Comparison of ENCODE assay signal across 9 cellular contexts in genomic region chr12:11839093-11839641, GRCh38.
DNase-seq lines count a peak whose midpoint lies in the region; ATAC-seq, FAIRE-seq and TF ChIP-seq lines count a peak whose summit lies in the region.
"Had no signal": no experiment of that assay in that cellular context is flagged by ENCODE, and none has a peak within 500 bp of the region (broad histone marks: within the 10 kb centered on the region; RNA-seq: fewer than 3 reads in every experiment).

No MANE protein-coding gene starts in this region.

- TF ChIP-seq CTCF in Calu3 (IDR thresholded peaks at IDR 0.05; ENCODE audit: unreplicated experiment) (no peak), bronchial epithelial cell (IDR thresholded peaks at IDR 0.05; ENCODE audit: insufficient read depth, low read length, severe bottlenecking) (no peak), GM10248 (IDR thresholded peaks at IDR 0.05; ENCODE audit: control extremely low read depth, extremely low read depth, low read depth, missing control alignments) (no peak)
- no peak for TF ChIP-seq CTCF in activated CD8-positive, alpha-beta T cell treated with anti-CD3 and anti-CD28 coated beads for 36 hours (IDR thresholded peaks at IDR 0.05)

- H3K27ac Mint-ChIP-seq in Calu3 (ENCODE audit: unreplicated experiment) = peak overlapping the region; percentile 94
- H3K27ac Mint-ChIP-seq in activated CD8-positive, alpha-beta T cell treated with anti-CD3 and anti-CD28 coated beads for 36 hours = no peak overlapping the region

- H3K9me3 Mint-ChIP-seq in Calu3 (ENCODE audit: low read depth, unreplicated experiment) = peaks cover 2% of the 10 kb centered on the region
- H3K9me3 Mint-ChIP-seq in activated CD8-positive, alpha-beta T cell treated with anti-CD3 and anti-CD28 coated beads for 36 hours = no peaks in the 10 kb centered on the region

- FAIRE-seq in bronchial epithelial cell (lab: Jason Lieb, UNC) = no peak
- FAIRE-seq: endometrium had no signal

- H3K27me3 ChIP-seq in bronchial epithelial cell (ENCODE audit: control insufficient read depth, insufficient read depth, low read length) = no peaks in the 10 kb centered on the region

- CTCF ChIA-PET in Calu3 (lab: Charles Lee) = interaction anchor here (0.8 kb wide), 1 partner anchor 93 kb away, joined by 3 read pairs; no protein-coding TSS in a partner anchor
- CTCF ChIA-PET in GM10248 (lab: Yijun Ruan, JAX) = no interaction called here
- CTCF ChIA-PET in activated CD8-positive, alpha-beta T cell treated with anti-CD3 and anti-CD28 coated beads for 36 hours (lab: Charles Lee) = no interaction called here

- intact Hi-C loops in Calu3 (cut with micrococcal nuclease; ENCODE audit: unreplicated experiment) = loop anchor here (2.0 to 10.0 kb wide), 3 partner anchors 44 to 196 kb away; no protein-coding TSS in a partner anchor
- intact Hi-C loops in activated CD8-positive, alpha-beta T cell treated with anti-CD3 and anti-CD28 coated beads for 36 hours (cut with micrococcal nuclease) = loop anchor here (5.0 kb wide), 1 partner anchor 173 kb away; no protein-coding TSS in a partner anchor

- DNase-seq in Calu3 (peak; percentile 84), NCI-H2107 (lab: John Stamatoyannopoulos, UW) (peak; percentile 33), bronchial epithelial cell (ENCODE audit: low read depth) (peak; percentile 64), mucosa of gallbladder (ENCODE audit: low spot score) (peak; percentile 89), GM10248 (ENCODE audit: extremely low spot score) (no peak), NCI-H1930 (lab: John Stamatoyannopoulos, UW) (no peak), NCI-H748 (lab: John Stamatoyannopoulos, UW; ENCODE audit: unreplicated experiment) (no peak)
- DNase-seq in activated CD8-positive, alpha-beta T cell treated with anti-CD3 and anti-CD28 coated beads for 36 hours = no peak

- H3K27me3 Mint-ChIP-seq in Calu3 (ENCODE audit: unreplicated experiment) = no peaks in the 10 kb centered on the region
- no peaks in the 10 kb centered on the region for H3K27me3 Mint-ChIP-seq in activated CD8-positive, alpha-beta T cell treated with anti-CD3 and anti-CD28 coated beads for 36 hours

- POLR2A ChIA-PET in GM10248 (lab: Yijun Ruan, JAX) = no interaction called here
- POLR2A ChIA-PET in activated CD8-positive, alpha-beta T cell treated with anti-CD3 and anti-CD28 coated beads for 36 hours (lab: Charles Lee) = no interaction called here

- peak overlapping the region; percentile 41 for H3K4me3 Mint-ChIP-seq in Calu3 (ENCODE audit: low read depth, unreplicated experiment)
- no peak overlapping the region for H3K4me3 Mint-ChIP-seq in activated CD8-positive, alpha-beta T cell treated with anti-CD3 and anti-CD28 coated beads for 36 hours

- H3K4me1 Mint-ChIP-seq in Calu3 (ENCODE audit: low read depth, unreplicated experiment) = peaks cover 74% of the 10 kb centered on the region
- H3K4me1 Mint-ChIP-seq in activated CD8-positive, alpha-beta T cell treated with anti-CD3 and anti-CD28 coated beads for 36 hours (ENCODE audit: low read depth) = peaks cover 42% of the 10 kb centered on the region

- BruUV-seq in Calu3 (replicated peaks; lab: Mats Ljungman, UMichigan) = no TSS peak

- no peak overlapping the region for H3K4me3 ChIP-seq in bronchial epithelial cell (ENCODE audit: low read depth, low read length)

- ATAC-seq in activated CD8-positive, alpha-beta T cell treated with anti-CD3 and anti-CD28 coated beads for 36 hours = no peak

- no peaks in the 10 kb centered on the region for H3K36me3 ChIP-seq in bronchial epithelial cell (ENCODE audit: control insufficient read depth, insufficient read depth, low read length)

- H3K36me3 Mint-ChIP-seq in Calu3 (ENCODE audit: insufficient read depth, unreplicated experiment) = peaks cover 32% of the 10 kb centered on the region
- peaks cover 30% of the 10 kb centered on the region for H3K36me3 Mint-ChIP-seq in activated CD8-positive, alpha-beta T cell treated with anti-CD3 and anti-CD28 coated beads for 36 hours (ENCODE audit: low read depth)

Comparison
In these comparisons a context has a peak if more than half of its experiments do, and no peak if none do; other contexts are left out.
1. DNase-seq: peak in Calu3 (single experiment), NCI-H2107 (single experiment), bronchial epithelial cell (single experiment) and mucosa of gallbladder (single experiment); none in GM10248 (single experiment), NCI-H1930 (0 of 2), NCI-H748 (single experiment) and activated CD8-positive, alpha-beta T cell treated with anti-CD3 and anti-CD28 coated beads for 36 hours (single experiment).